In genomic region chr12:3313655-3314305, GRCh38 we compare ENCODE assay signal across 8 cellular contexts.
A peak's percentile ranks its signal among the peaks of the same experiment; 100 is the strongest.
DNase-seq lines count a peak whose midpoint lies in the region; ATAC-seq lines count a peak whose summit lies in the region.

No MANE protein-coding gene starts in this region.

- DNase-seq in stimulated activated CD4-positive, alpha-beta T cell treated with anti-CD3 and anti-CD28 coated beads, Interleukin-15, amount 100 ng/mL, for 24 hours: peak; percentile 33
- no peak for DNase-seq in stimulated activated CD4-positive, alpha-beta T cell treated with anti-CD3 and anti-CD28 coated beads, Interleukin-2, amount 100 ng/mL, for 48 hours
- DNase-seq in NAMALWA (ENCODE audit: low spot score): peak; percentile 70
- DNase-seq in kidney tubule cell (ENCODE audit: low spot score): peak; percentile 25
- no peak for DNase-seq in KG1 (lab: John Stamatoyannopoulos, UW)
- DNase-seq in stimulated activated CD4-positive, alpha-beta T cell treated with anti-CD3 and anti-CD28 coated beads, Interleukin-1b, Interleukin-23, amount 100 ng/mL, for 48 hours: no peak

- H3K4me1 Mint-ChIP-seq in activated T-helper 17 cell treated with anti-CD3 and anti-CD28 coated beads, Interleukin-2, amount 50 U/mL, for 72 hours: no peaks in the 10 kb centered on the region

- ATAC-seq in activated T-helper 17 cell treated with anti-CD3 and anti-CD28 coated beads, Interleukin-2, amount 50 U/mL, for 72 hours (replicated peaks): peak; percentile 59
- no peak for ATAC-seq in HG03442 (IDR thresholded peaks at IDR 0.05; ENCODE audit: unreplicated experiment)

- no peaks in the 10 kb centered on the region for H3K36me3 Mint-ChIP-seq in activated T-helper 17 cell treated with anti-CD3 and anti-CD28 coated beads, Interleukin-2, amount 50 U/mL, for 72 hours (ENCODE audit: low read depth)

- H3K9me3 Mint-ChIP-seq in activated T-helper 17 cell treated with anti-CD3 and anti-CD28 coated beads, Interleukin-2, amount 50 U/mL, for 72 hours: no peaks in the 10 kb centered on the region

- H3K27me3 Mint-ChIP-seq in activated T-helper 17 cell treated with anti-CD3 and anti-CD28 coated beads, Interleukin-2, amount 50 U/mL, for 72 hours: peaks cover 22% of the 10 kb centered on the region

- H3K27ac Mint-ChIP-seq in activated T-helper 17 cell treated with anti-CD3 and anti-CD28 coated beads, Interleukin-2, amount 50 U/mL, for 72 hours: no peak overlapping the region

- no peak overlapping the region for H3K4me3 Mint-ChIP-seq in activated T-helper 17 cell treated with anti-CD3 and anti-CD28 coated beads, Interleukin-2, amount 50 U/mL, for 72 hours

Comparison
In these comparisons a context has a peak if more than half of its experiments do, and no peak if none do; other contexts are left out.
1. DNase-seq: peak in stimulated activated CD4-positive, alpha-beta T cell treated with anti-CD3 and anti-CD28 coated beads, Interleukin-15, amount 100 ng/mL, for 24 hours (single experiment), NAMALWA (single experiment) and kidney tubule cell (single experiment); none in stimulated activated CD4-positive, alpha-beta T cell treated with anti-CD3 and anti-CD28 coated beads, Interleukin-2, amount 100 ng/mL, for 48 hours (0 of 2), KG1 (single experiment) and stimulated activated CD4-positive, alpha-beta T cell treated with anti-CD3 and anti-CD28 coated beads, Interleukin-1b, Interleukin-23, amount 100 ng/mL, for 48 hours (single experiment).